In genomic region chr19:703651-704446, GRCh38 we compare ENCODE assay signal across 1 cellular context.
TF ChIP-seq lines count a peak whose summit lies in the region.

No MANE protein-coding gene starts in this region.

TF ChIP-seq in HepG2, 621 proteins besides CTCF, POLR2A, EP300 and RAD21 (continued from another document and continues in another):
- peak; percentile 73; the same call in 1 of the 2 replicates for TF ChIP-seq ZNF329 (CRISPR knock-in tag; IDR thresholded peaks at IDR 0.05; ENCODE audit: low read depth)
- TF ChIP-seq ZNF503 (CRISPR knock-in tag; IDR thresholded peaks at IDR 0.05), result no peak
- TF ChIP-seq ZBTB40 (IDR thresholded peaks at IDR 0.05), result no peak
- TF ChIP-seq ZBTB40 (CRISPR knock-in tag; IDR thresholded peaks at IDR 0.05), result peak; percentile 62; the same call in 1 of the 2 replicates
- no peak for TF ChIP-seq ZNF460 (CRISPR knock-in tag; IDR thresholded peaks at IDR 0.05; ENCODE audit: borderline replicate concordance)
- 0 out of 2 replicates have a peak, but pooled peaks have one; percentile 60 for TF ChIP-seq ZSCAN9 (CRISPR knock-in tag; IDR thresholded peaks at IDR 0.05; ENCODE audit: borderline replicate concordance)
- TF ChIP-seq SP2 (CRISPR knock-in tag; IDR thresholded peaks at IDR 0.05), result 0 out of 2 replicates have a peak, but pooled peaks have one; percentile 43
- 0 out of 2 replicates have a peak, but pooled peaks have one; percentile 3 for TF ChIP-seq ZNF430 (CRISPR knock-in tag; IDR thresholded peaks at IDR 0.05)
- TF ChIP-seq STAT6 (CRISPR knock-in tag; IDR thresholded peaks at IDR 0.05; ENCODE audit: borderline replicate concordance), result no peak
- TF ChIP-seq HNF1B (CRISPR knock-in tag; IDR thresholded peaks at IDR 0.05), result no peak
- TF ChIP-seq PHF21A (CRISPR knock-in tag; IDR thresholded peaks at IDR 0.05), result no peak
- TF ChIP-seq TFDP1 (CRISPR knock-in tag; IDR thresholded peaks at IDR 0.05; ENCODE audit: borderline replicate concordance), result peak; percentile 47; the same call in 1 of the 2 replicates
- no peak for TF ChIP-seq FOXK1 (CRISPR knock-in tag; IDR thresholded peaks at IDR 0.05; ENCODE audit: borderline replicate concordance, low read depth)
- TF ChIP-seq JARID2 (CRISPR knock-in tag; IDR thresholded peaks at IDR 0.05; ENCODE audit: insufficient replicate concordance), result no peak
- TF ChIP-seq DRAP1 (CRISPR knock-in tag; IDR thresholded peaks at IDR 0.05), result peak; percentile 81
- no peak for TF ChIP-seq ZNF552 (CRISPR knock-in tag; IDR thresholded peaks at IDR 0.05; ENCODE audit: borderline replicate concordance)
- TF ChIP-seq ZNF354B (CRISPR knock-in tag; IDR thresholded peaks at IDR 0.05), result 0 out of 2 replicates have a peak, but pooled peaks have one; percentile 62
- no peak for TF ChIP-seq ZNF850 (CRISPR knock-in tag; conservative IDR thresholded peaks at IDR 0.05)
- no peak for TF ChIP-seq GRHL1 (CRISPR knock-in tag; conservative IDR thresholded peaks at IDR 0.05)
- no peak for TF ChIP-seq SKIL (CRISPR knock-in tag; IDR thresholded peaks at IDR 0.05; ENCODE audit: borderline replicate concordance)
- TF ChIP-seq SNAPC5 (CRISPR knock-in tag; IDR thresholded peaks at IDR 0.05; ENCODE audit: borderline replicate concordance), result 0 out of 2 replicates have a peak, but pooled peaks have one; percentile 59
- peak; percentile 43; the same call in 1 of the 2 replicates for TF ChIP-seq RXRA (CRISPR knock-in tag; IDR thresholded peaks at IDR 0.05)
- no peak for TF ChIP-seq ZNF615 (CRISPR knock-in tag; IDR thresholded peaks at IDR 0.05; ENCODE audit: borderline replicate concordance)
- TF ChIP-seq AHR (CRISPR knock-in tag; IDR thresholded peaks at IDR 0.05), result no peak
- TF ChIP-seq ZNF431 (CRISPR knock-in tag; IDR thresholded peaks at IDR 0.05; ENCODE audit: borderline replicate concordance, low read depth), result no peak
- no peak for TF ChIP-seq ATRX (CRISPR knock-in tag; IDR thresholded peaks at IDR 0.05; ENCODE audit: borderline replicate concordance)
- peak; percentile 32; the same call in 1 of the 2 replicates for TF ChIP-seq HOXA3 (CRISPR knock-in tag; IDR thresholded peaks at IDR 0.05)
- no peak for TF ChIP-seq ATAD3A (CRISPR knock-in tag; IDR thresholded peaks at IDR 0.05)
- no peak for TF ChIP-seq ZNF746 (CRISPR knock-in tag; IDR thresholded peaks at IDR 0.05)
- TF ChIP-seq GABPB1 (CRISPR knock-in tag; IDR thresholded peaks at IDR 0.05), result peak; percentile 79
- TF ChIP-seq ZGPAT (CRISPR knock-in tag; IDR thresholded peaks at IDR 0.05), result peak; percentile 22; the same call in 1 of the 2 replicates
